Comparison of ENCODE assay signal across 9 cellular contexts in the genomic region with DNA sequence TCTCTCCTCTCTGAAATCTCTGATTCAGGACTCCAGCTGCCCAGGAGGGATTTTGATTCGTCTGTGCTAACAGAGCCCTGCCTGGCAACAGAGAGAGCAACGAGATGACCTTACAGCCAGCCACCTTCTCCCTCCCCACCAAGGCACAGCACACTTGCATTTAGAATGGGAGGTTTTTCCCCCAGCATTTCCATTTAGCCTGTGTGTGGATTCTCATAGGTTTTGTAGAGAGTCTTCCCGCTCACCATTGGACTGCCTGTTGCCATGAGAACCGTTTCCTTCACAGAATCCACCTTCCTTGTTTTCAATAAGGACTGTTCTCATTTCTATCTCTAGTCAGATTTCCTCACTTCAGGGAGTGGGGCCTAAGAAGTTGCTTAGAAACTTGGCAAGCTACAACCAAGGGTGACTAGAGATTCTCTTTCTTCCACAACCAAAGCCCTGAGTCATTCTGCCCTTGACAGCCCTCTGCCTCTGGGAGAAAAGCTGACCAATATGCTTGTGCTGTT. TPM values are rescaled to one million over a fixed set of nuclear protein-coding genes. Genes with fewer than 3 reads are reported as not detected.
DNase-seq lines count a peak whose midpoint lies in the region; ATAC-seq and TF ChIP-seq lines count a peak whose summit lies in the region.
"Had no signal": no experiment of that assay in that cellular context is flagged by ENCODE, and none has a peak within 500 bp of the region (broad histone marks: within the 10 kb centered on the region; RNA-seq: fewer than 3 reads in every experiment).

No MANE protein-coding gene starts in this region.

- H3K4me3 ChIP-seq in MM.1S (ENCODE audit: low read length): no peak overlapping the region

- H3K36me3 ChIP-seq in MM.1S (replicated peaks; ENCODE audit: insufficient read depth, low read length): no peaks in the 10 kb centered on the region

- no peaks in the 10 kb centered on the region for H3K27me3 ChIP-seq in MM.1S (replicated peaks; ENCODE audit: insufficient read depth, low read length)

- H3K4me1 Mint-ChIP-seq in brain (peaks cover 50% of the 10 kb centered on the region), memory B cell (peaks cover 26% of the 10 kb centered on the region)

- peak; percentile 41 to 62 for DNase-seq in AML-193 (lab: John Stamatoyannopoulos, UW)
- peak; percentile 28 for DNase-seq in HS-5 (ENCODE audit: low read depth)
- no peak for DNase-seq in memory B cell (ENCODE audit: low spot score in 2 of 2)
- no peak for DNase-seq in MM.1S
- DNase-seq in NCI-H1105 (lab: John Stamatoyannopoulos, UW): no peak

- peaks cover 57% of the 10 kb centered on the region for H3K4me1 ChIP-seq in MM.1S (ENCODE audit: low read length)

- H3K9ac ChIP-seq in MM.1S (ENCODE audit: low read length): no peak overlapping the region

- no peaks in the 10 kb centered on the region for H3K79me2 ChIP-seq in MM.1S (ENCODE audit: low read length)

- peaks cover 9% of the 10 kb centered on the region for H3F3A ChIP-seq in MM.1S (ENCODE audit: insufficient read depth, low read length)

- no peak overlapping the region for H3K4me2 ChIP-seq in MM.1S (ENCODE audit: low read depth, low read length)

- no peaks in the 10 kb centered on the region for H3K9me3 ChIP-seq in MM.1S (replicated peaks; ENCODE audit: insufficient read depth, low read length)

- H3K27me3 Mint-ChIP-seq in brain (no peaks in the 10 kb centered on the region), memory B cell (no peaks in the 10 kb centered on the region)

- H3K4me3 Mint-ChIP-seq in brain: peak overlapping the region in 1 of 5 experiments; percentile 50
- no peak overlapping the region for H3K4me3 Mint-ChIP-seq in memory B cell

- H2AFZ ChIP-seq in MM.1S (ENCODE audit: low read length): no peak overlapping the region

- H3K36me3 Mint-ChIP-seq in brain: peaks cover 20% of the 10 kb centered on the region
- peaks cover 2% of the 10 kb centered on the region for H3K36me3 Mint-ChIP-seq in memory B cell

- no peak overlapping the region for H3K27ac ChIP-seq in MM.1S (ENCODE audit: low read length)
- H3K27ac ChIP-seq: VCaP had no signal

- H3K27ac Mint-ChIP-seq in brain (peak overlapping the region; percentile 76 to 96 (median 92)), memory B cell (peak overlapping the region; percentile 71)

- no peaks in the 10 kb centered on the region for H3K9me2 ChIP-seq in MM.1S (replicated peaks; ENCODE audit: insufficient read depth, low read length)

- no peaks in the 10 kb centered on the region for H4K20me1 ChIP-seq in MM.1S (ENCODE audit: insufficient read depth, low read length)

- ATAC-seq in memory B cell (ENCODE audit: low read depth) (no peak), HG03469 (IDR thresholded peaks at IDR 0.05; ENCODE audit: unreplicated experiment) (no peak), GM18873 (IDR thresholded peaks at IDR 0.05; ENCODE audit: low FRiP score, unreplicated experiment) (no peak)

- H3K9me3 Mint-ChIP-seq in brain (no peaks in the 10 kb centered on the region), memory B cell (no peaks in the 10 kb centered on the region)

- no peak for TF ChIP-seq CTCF in brain (conservative IDR thresholded peaks at IDR 0.05)
- TF ChIP-seq CTCF in MM.1S (IDR thresholded peaks at IDR 0.05; ENCODE audit: low read length): no peak

RNA-seq across cellular contexts. Expression of gene IKBKE, which starts 5.8 kb away (rescaled TPM):
- 0.59 TPM for polyA plus RNA-seq in brain (ENCODE audit: insufficient read depth, low read depth, low replicate concordance)

RNA-seq across cellular contexts. Expression of gene RASSF5, which starts 42.8 kb away (rescaled TPM):
- polyA plus RNA-seq in brain (ENCODE audit: insufficient read depth, low read depth, low replicate concordance): 3.4 TPM

Comparison
In these comparisons a context has a peak if more than half of its experiments do, and no peak if none do; other contexts are left out.
1. DNase-seq: peak in AML-193 (2 of 2) and HS-5 (single experiment); none in memory B cell (0 of 2), MM.1S (single experiment) and NCI-H1105 (single experiment).